20 cellular contexts compared by ENCODE assay signal in genomic region chr5:151034422-151035379, GRCh38. TPM values are rescaled to one million over a fixed set of nuclear protein-coding genes. Genes with fewer than 3 reads are reported as not detected.
DNase-seq lines count a peak whose midpoint lies in the region; ATAC-seq and TF ChIP-seq lines count a peak whose summit lies in the region.
"Had no signal": no experiment of that assay in that cellular context is flagged by ENCODE, and none has a peak within 500 bp of the region (broad histone marks: within the 10 kb centered on the region; RNA-seq: fewer than 3 reads in every experiment).

No MANE protein-coding gene starts in this region.

- intact Hi-C loops in activated CD4-positive, alpha-beta T cell treated with anti-CD3 and anti-CD28 coated beads for 36 hours (cut with DNase I, micrococcal nuclease) = no loop called here

- H3K27ac Mint-ChIP-seq in activated CD4-positive, alpha-beta T cell treated with anti-CD3 and anti-CD28 coated beads for 36 hours = no peak overlapping the region
- H3K27ac Mint-ChIP-seq in T-helper 17 cell (peak overlapping the region; percentile 72), osteocyte (ENCODE audit: unreplicated experiment) (no peak overlapping the region)
- no peak overlapping the region for H3K27ac Mint-ChIP-seq in stimulated activated memory B cell treated with anti-CD40 and anti-IgM and Interleukin-4, amounts not matched to agents 10 μg/mL and 1 μg/mL and 100 μg/mL, for 72 hours

- H3K36me3 Mint-ChIP-seq in activated CD4-positive, alpha-beta T cell treated with anti-CD3 and anti-CD28 coated beads for 36 hours (ENCODE audit: low read depth) = peaks cover 84% of the 10 kb centered on the region
- peaks cover 24% of the 10 kb centered on the region for H3K36me3 Mint-ChIP-seq in T-helper 17 cell (ENCODE audit: low read depth)
- peaks cover 58% of the 10 kb centered on the region for H3K36me3 Mint-ChIP-seq in osteocyte (ENCODE audit: unreplicated experiment)
- H3K36me3 Mint-ChIP-seq in stimulated activated memory B cell treated with anti-CD40 and anti-IgM and Interleukin-4, amounts not matched to agents 10 μg/mL and 1 μg/mL and 100 μg/mL, for 72 hours = peaks cover 92% of the 10 kb centered on the region

- H3K9me3 ChIP-seq in T-helper 17 cell (ENCODE audit: control insufficient read depth, low read length, poor library complexity, severe bottlenecking) = no peaks in the 10 kb centered on the region
- H3K9me3 ChIP-seq: adrenal gland, BLaER1, thoracic aorta had no signal

- TF ChIP-seq CTCF in osteocyte (IDR thresholded peaks at IDR 0.05) = no peak

- H3K27me3 Mint-ChIP-seq in activated CD4-positive, alpha-beta T cell treated with anti-CD3 and anti-CD28 coated beads for 36 hours = no peaks in the 10 kb centered on the region
- H3K27me3 Mint-ChIP-seq in T-helper 17 cell (no peaks in the 10 kb centered on the region), osteocyte (ENCODE audit: unreplicated experiment) (no peaks in the 10 kb centered on the region)
- H3K27me3 Mint-ChIP-seq in stimulated activated memory B cell treated with anti-CD40 and anti-IgM and Interleukin-4, amounts not matched to agents 10 μg/mL and 1 μg/mL and 100 μg/mL, for 72 hours = no peaks in the 10 kb centered on the region

- H3K9me3 Mint-ChIP-seq in activated CD4-positive, alpha-beta T cell treated with anti-CD3 and anti-CD28 coated beads for 36 hours (ENCODE audit: low read depth) = no peaks in the 10 kb centered on the region
- H3K9me3 Mint-ChIP-seq in osteocyte (ENCODE audit: unreplicated experiment) = no peaks in the 10 kb centered on the region
- no peaks in the 10 kb centered on the region for H3K9me3 Mint-ChIP-seq in stimulated activated memory B cell treated with anti-CD40 and anti-IgM and Interleukin-4, amounts not matched to agents 10 μg/mL and 1 μg/mL and 100 μg/mL, for 72 hours

- H3K4me3 Mint-ChIP-seq in activated CD4-positive, alpha-beta T cell treated with anti-CD3 and anti-CD28 coated beads for 36 hours = no peak overlapping the region
- H3K4me3 Mint-ChIP-seq in T-helper 17 cell (no peak overlapping the region), osteocyte (ENCODE audit: unreplicated experiment) (no peak overlapping the region)
- H3K4me3 Mint-ChIP-seq in stimulated activated memory B cell treated with anti-CD40 and anti-IgM and Interleukin-4, amounts not matched to agents 10 μg/mL and 1 μg/mL and 100 μg/mL, for 72 hours = no peak overlapping the region

- DNase-seq in activated CD4-positive, alpha-beta T cell treated with anti-CD3 and anti-CD28 coated beads for 36 hours = no peak
- no peak for DNase-seq in activated CD4-positive, alpha-beta T cell treated with anti-CD3 and anti-CD28 coated beads, Interleukin-2, amount 50 U/mL, for 1 hour
- DNase-seq in T-helper 17 cell (no peak), kidney glomerular epithelial cell (lab: John Stamatoyannopoulos, UW) (peak; percentile 33), osteocyte (ENCODE audit: extremely low spot score, unreplicated experiment) (no peak)
- DNase-seq in stimulated activated naive CD8-positive, alpha-beta T cell treated with anti-CD3 and anti-CD28 coated beads, Interleukin-15, Interleukin-2, amounts not matched to agents 100 U/mL and 50 U/mL, for 24 hours = no peak
- DNase-seq: activated CD4-positive, alpha-beta T cell treated with anti-CD3 and anti-CD28 coated beads, Interleukin-2, amount 50 U/mL, for 4 hours; adrenal gland; DMS 273 treated with DMSO at 0.1 percent for 48 hours; effector CD8-positive, alpha-beta T cell; hippocampal formation; midbrain; NCI-H1048; NCI-H2107; NCI-H69; stimulated activated CD4-positive, alpha-beta T cell treated with anti-CD3 and anti-CD28 coated beads, Interleukin-2, amount 100 ng/mL, for 48 hours had no signal

- CTCF ChIA-PET in activated CD4-positive, alpha-beta T cell treated with anti-CD3 and anti-CD28 coated beads for 36 hours (lab: Charles Lee) = interaction anchor here (0.8 to 6.3 kb wide), 5 partner anchors 14 to 245 kb away, joined by 3 to 49 read pairs (median 3); no protein-coding TSS in a partner anchor

- H3K4me1 Mint-ChIP-seq in activated CD4-positive, alpha-beta T cell treated with anti-CD3 and anti-CD28 coated beads for 36 hours = peaks cover 12% of the 10 kb centered on the region
- peaks cover 9% of the 10 kb centered on the region for H3K4me1 Mint-ChIP-seq in T-helper 17 cell
- peaks cover 16% of the 10 kb centered on the region for H3K4me1 Mint-ChIP-seq in osteocyte (ENCODE audit: unreplicated experiment)
- H3K4me1 Mint-ChIP-seq in stimulated activated memory B cell treated with anti-CD40 and anti-IgM and Interleukin-4, amounts not matched to agents 10 μg/mL and 1 μg/mL and 100 μg/mL, for 72 hours = peaks cover 5% of the 10 kb centered on the region

- peak; percentile 31 for ATAC-seq in activated CD4-positive, alpha-beta T cell treated with anti-CD3 and anti-CD28 coated beads for 36 hours
- ATAC-seq in T-helper 17 cell (no peak), GM18867 (IDR thresholded peaks at IDR 0.05; ENCODE audit: unreplicated experiment) (no peak)
- peak; percentile 12 for ATAC-seq in stimulated activated naive CD8-positive, alpha-beta T cell treated with anti-CD3 and anti-CD28 coated beads, Interleukin-15, Interleukin-2, amounts not matched to agents 100 U/mL and 50 U/mL, for 24 hours
- no peak for ATAC-seq in stimulated activated memory B cell treated with anti-CD40 and anti-IgM and Interleukin-4, amounts not matched to agents 10 μg/mL and 1 μg/mL and 100 μg/mL, for 72 hours

- POLR2A ChIA-PET in activated CD4-positive, alpha-beta T cell treated with anti-CD3 and anti-CD28 coated beads for 36 hours (lab: Charles Lee) = no interaction called here

RNA-seq across cellular contexts. Expression of gene GPX3, which starts 14.3 kb away (rescaled TPM):
- total RNA-seq in activated CD4-positive, alpha-beta T cell treated with anti-CD3 and anti-CD28 coated beads for 36 hours = not detected
- under 1 TPM in 1 of 2 donors, not detected in 1; 0.22 TPM for total RNA-seq in T-helper 17 cell
- 1.1 and 1.3 TPM in 2 replicates for total RNA-seq in osteocyte

RNA-seq across cellular contexts. Expression of gene TNIP1, which starts 46.1 kb away (rescaled TPM):
- total RNA-seq in activated CD4-positive, alpha-beta T cell treated with anti-CD3 and anti-CD28 coated beads for 36 hours = 100 to 1,000 TPM; 351 to 408 TPM
- total RNA-seq in T-helper 17 cell = 100 to 1,000 TPM; 227 to 245 TPM
- total RNA-seq in osteocyte = 73.5 and 85.5 TPM in 2 replicates

Comparison
In these comparisons a context has a peak if more than half of its experiments do, and no peak if none do; other contexts are left out.
1. ATAC-seq: peak in activated CD4-positive, alpha-beta T cell treated with anti-CD3 and anti-CD28 coated beads for 36 hours (single experiment) and stimulated activated naive CD8-positive, alpha-beta T cell treated with anti-CD3 and anti-CD28 coated beads, Interleukin-15, Interleukin-2, amounts not matched to agents 100 U/mL and 50 U/mL, for 24 hours (single experiment); none in T-helper 17 cell (single experiment), GM18867 (single experiment) and stimulated activated memory B cell treated with anti-CD40 and anti-IgM and Interleukin-4, amounts not matched to agents 10 μg/mL and 1 μg/mL and 100 μg/mL, for 72 hours (single experiment).